Comparison of ENCODE assay signal across 22 cellular contexts in genomic region chr12:53107122-53107521, GRCh38. TPM values are rescaled to one million over a fixed set of nuclear protein-coding genes. Genes with fewer than 3 reads are reported as not detected.
A peak's percentile ranks its signal among the peaks of the same experiment; 100 is the strongest.
DNase-seq lines count a peak whose midpoint lies in the region; ATAC-seq, FAIRE-seq and TF ChIP-seq lines count a peak whose summit lies in the region.
"Had no signal": no experiment of that assay in that cellular context is flagged by ENCODE, and none has a peak within 500 bp of the region (broad histone marks: within the 10 kb centered on the region; RNA-seq: fewer than 3 reads in every experiment).

No MANE protein-coding gene starts in this region.

- DNase-seq in K562 (ENCODE audit: extremely low read depth in 1 of 4, low spot score in 3 of 4), result peak in 1 of 4 experiments; percentile 2
- DNase-seq in neural progenitor cell (ENCODE audit: low spot score), result no peak
- DNase-seq in natural killer cell, result no peak
- DNase-seq in foreskin fibroblast, result no peak
- DNase-seq in germinal center (ENCODE audit: low spot score), result no peak
- DNase-seq: Calu3; CD8-positive, alpha-beta T cell; DMS53; EL; NCI-H1417; NCI-H187; NCI-H2107; NCI-H510A; NCI-H748 treated with DMSO at 0.1 percent for 48 hours; NK-92 treated with Interleukin-12 subunit alpha and Interleukin-12 subunit beta, amount 100 ng/mL, for 24 hours; Right ventricle myocardium superior had no signal

- H3K9me3 ChIP-seq in K562 (replicated peaks; ENCODE audit: control insufficient read depth, insufficient read depth, low read depth, low read length) (no peaks in the 10 kb centered on the region), neural progenitor cell (ENCODE audit: low read depth) (no peaks in the 10 kb centered on the region)
- H3K9me3 ChIP-seq: BLaER1 treated with 17β-estradiol and CSF1 and Interleukin-3, amounts not matched to agents 10 nM and 100 nM had no signal

- H2AFZ ChIP-seq in KMS-11 (ENCODE audit: low read depth) (peak overlapping the region; percentile 2; the same call in 1 of the 2 replicates), K562 (ENCODE audit: low read depth, low read length) (peak overlapping the region; percentile 64; the same call in 1 of the 2 replicates), neural progenitor cell (replicated peaks) (peak overlapping the region; percentile 10)

- TF ChIP-seq POLR2A in K562 (conservative IDR thresholded peaks at IDR 0.05), result no peak

- WGBS in K562 (ENCODE audit: insufficient coverage, low coverage, missing lambda C conversion rate), result 29% methylated on average over 7 of the region's 7 CpGs

- peaks cover 3% of the 10 kb centered on the region for H3K9me3 Mint-ChIP-seq in neural progenitor cell
- no peaks in the 10 kb centered on the region for H3K9me3 Mint-ChIP-seq in natural killer cell
- H3K9me3 Mint-ChIP-seq: CD8-positive, alpha-beta T cell had no signal

- H3K4me3 ChIP-seq in KMS-11 (IDR thresholded peaks at IDR 0.05; ENCODE audit: insufficient read depth, low read depth, low read length), result no peak overlapping the region
- H3K4me3 ChIP-seq in K562, result no peak overlapping the region
- H3K4me3 ChIP-seq in neural progenitor cell, result no peak overlapping the region
- no peak overlapping the region for H3K4me3 ChIP-seq in foreskin fibroblast (ENCODE audit: low read depth in 1 of 2, low read length in 2 of 2)
- H3K4me3 ChIP-seq: BLaER1 treated with 17β-estradiol and CSF1 and Interleukin-3, amounts not matched to agents 10 nM and 100 nM; GM12878 had no signal

- no peak for TF ChIP-seq RAD21 in K562 (CRISPR knock-in tag; conservative IDR thresholded peaks at IDR 0.05 in 1 of 2, IDR thresholded peaks at IDR 0.05 in 1 of 2)

- FAIRE-seq in K562 (lab: Jason Lieb, UNC), result no peak
- FAIRE-seq: A204.1, GM12878, GM18507, RCC 7860 had no signal

- H3K9me1 ChIP-seq in K562 (ENCODE audit: control insufficient read depth, insufficient read depth, low read length), result no peaks in the 10 kb centered on the region

- H3K4me1 Mint-ChIP-seq in neural progenitor cell, result peaks cover 29% of the 10 kb centered on the region
- peaks cover 11 to 14% of the 10 kb centered on the region in 2 donors for H3K4me1 Mint-ChIP-seq in natural killer cell

- H4K20me1 ChIP-seq in KMS-11 (ENCODE audit: insufficient read depth) (no peaks in the 10 kb centered on the region), K562 (replicated peaks; ENCODE audit: control insufficient read depth, insufficient read depth, low read length) (no peaks in the 10 kb centered on the region), neural progenitor cell (ENCODE audit: low read depth) (no peaks in the 10 kb centered on the region)
- H4K20me1 ChIP-seq: BLaER1 treated with 17β-estradiol and CSF1 and Interleukin-3, amounts not matched to agents 10 nM and 100 nM had no signal

- CTCF ChIA-PET in K562 (lab: Yijun Ruan, JAX; ENCODE audit: low intra/inter-chr PET ratio), result no interaction called here

- H3K27ac ChIP-seq in KMS-11 (peak overlapping the region; percentile 32; the same call in 1 of the 2 replicates), K562 (ENCODE audit: extremely low read depth, low read depth, low read length) (no peak overlapping the region), neural progenitor cell (no peak overlapping the region)
- H3K27ac ChIP-seq: BLaER1 treated with 17β-estradiol and CSF1 and Interleukin-3, amounts not matched to agents 10 nM and 100 nM had no signal

- H3K4me3 Mint-ChIP-seq in neural progenitor cell (no peak overlapping the region), natural killer cell (no peak overlapping the region)
- H3K4me3 Mint-ChIP-seq: CD8-positive, alpha-beta T cell had no signal

- intact Hi-C loops in K562 (cut with micrococcal nuclease) (no loop called here), natural killer cell (cut with micrococcal nuclease) (no loop called here)

- H3K27ac Mint-ChIP-seq in neural progenitor cell (no peak overlapping the region), natural killer cell (no peak overlapping the region)
- H3K27ac Mint-ChIP-seq: CD8-positive, alpha-beta T cell had no signal

- TF ChIP-seq CTCF in KMS-11 (conservative IDR thresholded peaks at IDR 0.05; ENCODE audit: low read depth, low read length) (no peak), K562 (IDR thresholded peaks at IDR 0.05 in 2 of 3, conservative IDR thresholded peaks at IDR 0.05 in 1 of 3; ENCODE audit: insufficient read depth in 2 of 3, low read depth in 1 of 3, low read length in 3 of 3) (no peak), neural progenitor cell (IDR thresholded peaks at IDR 0.05) (no peak), natural killer cell (IDR thresholded peaks at IDR 0.05) (no peak), foreskin fibroblast (IDR thresholded peaks at IDR 0.05; ENCODE audit: low read depth, low read length) (no peak)

- H3K4me2 ChIP-seq in KMS-11 (peak overlapping the region; percentile 15; the same call in 1 of the 2 replicates), K562 (ENCODE audit: insufficient read depth, low read length) (no peak overlapping the region), neural progenitor cell (no peak overlapping the region)
- H3K4me2 ChIP-seq: BLaER1 treated with 17β-estradiol and CSF1 and Interleukin-3, amounts not matched to agents 10 nM and 100 nM had no signal

- H3K4me1 ChIP-seq in KMS-11 (ENCODE audit: low read depth, poor library complexity, severe bottlenecking), result peaks cover 41% of the 10 kb centered on the region
- H3K4me1 ChIP-seq in K562 (replicated peaks in 1 of 2; ENCODE audit: control insufficient read depth in 2 of 2, insufficient read depth in 2 of 2, low read length in 2 of 2), result peaks cover 14 to 23% of the 10 kb centered on the region in 2 experiments
- H3K4me1 ChIP-seq in neural progenitor cell, result no peaks in the 10 kb centered on the region

- H3K36me3 Mint-ChIP-seq in neural progenitor cell (no peaks in the 10 kb centered on the region), natural killer cell (no peaks in the 10 kb centered on the region)
- H3K36me3 Mint-ChIP-seq: CD8-positive, alpha-beta T cell had no signal

- no TSS peak for BruUV-seq in K562 (replicated peaks; lab: Mats Ljungman, UMichigan)

- H3K27me3 Mint-ChIP-seq in neural progenitor cell (ENCODE audit: insufficient read depth, low read depth), result no peaks in the 10 kb centered on the region
- peaks cover 0 to 7% of the 10 kb centered on the region in 2 donors for H3K27me3 Mint-ChIP-seq in natural killer cell (ENCODE audit: low read depth in 2 of 2)

- no peaks in the 10 kb centered on the region for H3K36me3 ChIP-seq in KMS-11 (ENCODE audit: insufficient read depth)
- no peaks in the 10 kb centered on the region for H3K36me3 ChIP-seq in K562 (ENCODE audit: control insufficient read depth, insufficient read depth, low read length)
- H3K36me3 ChIP-seq in neural progenitor cell, result no peaks in the 10 kb centered on the region
- H3K36me3 ChIP-seq: BLaER1 treated with 17β-estradiol and CSF1 and Interleukin-3, amounts not matched to agents 10 nM and 100 nM had no signal

- TF ChIP-seq EP300 in K562 (IDR thresholded peaks at IDR 0.05; ENCODE audit: low read length), result no peak

- no peaks in the 10 kb centered on the region for H3K79me2 ChIP-seq in KMS-11 (ENCODE audit: insufficient read depth, low read depth)
- no peaks in the 10 kb centered on the region for H3K79me2 ChIP-seq in K562 (ENCODE audit: control insufficient read depth, insufficient read depth, low read length)
- H3K79me2 ChIP-seq in neural progenitor cell (ENCODE audit: low read depth), result no peaks in the 10 kb centered on the region

- ATAC-seq in K562 (no peak), natural killer cell (no peak)
- ATAC-seq: CD8-positive, alpha-beta T cell; GM12878 had no signal

- POLR2A ChIA-PET in K562 (lab: Yijun Ruan, JAX), result interaction anchor here (0.9 kb wide), 1 partner anchor 13 kb away, joined by 3 read pairs; no protein-coding TSS in a partner anchor

- H3K9ac ChIP-seq in KMS-11 (no peak overlapping the region), K562 (ENCODE audit: insufficient read depth in 1 of 2, low read depth in 2 of 2, low read length in 2 of 2) (no peak overlapping the region), neural progenitor cell (no peak overlapping the region)
- H3K9ac ChIP-seq: BLaER1 treated with 17β-estradiol and CSF1 and Interleukin-3, amounts not matched to agents 10 nM and 100 nM had no signal

- no peaks in the 10 kb centered on the region for H3K27me3 ChIP-seq in KMS-11 (ENCODE audit: insufficient read depth, low read depth)
- H3K27me3 ChIP-seq in K562 (ENCODE audit: control insufficient read depth in 2 of 2, insufficient read depth in 2 of 2, low read length in 2 of 2), result no peaks in the 10 kb centered on the region; a peak in 1 of 5 replicates
- H3K27me3 ChIP-seq in neural progenitor cell, result no peaks in the 10 kb centered on the region
- H3K27me3 ChIP-seq: BLaER1 treated with 17β-estradiol and CSF1 and Interleukin-3, amounts not matched to agents 10 nM and 100 nM had no signal

- no peaks in the 10 kb centered on the region for H3F3A ChIP-seq in neural progenitor cell (ENCODE audit: low read depth)

- in situ Hi-C loops in K562 (cut with MboI), result no loop called here

RNA-seq across cellular contexts. Expression of gene SOAT2, which starts 3.8 kb away (rescaled TPM):
- total RNA-seq in K562 (2011; cell fraction: chromatin; rRNA removed; ENCODE audit: low replicate concordance), result not detected in 2 replicates
- not detected in 2 replicates for total RNA-seq in K562 (2011; cell fraction: nucleolus; rRNA removed)
- total RNA-seq in K562 (2011; cell fraction: nucleoplasm; rRNA removed), result 0.38 TPM in 1 of 2 replicates, not detected in the other
- total RNA-seq in K562 (2014; rRNA removed) (not detected in 2 replicates), K562 (2014; rRNA removed; fragmentation: Illumina TruSeq; extraction: Trizol) (not detected in 2 replicates), K562 (2015; rRNA removed; fragmentation: Illumina TruSeq; extraction: Trizol) (not detected in 2 replicates), K562 (2021) (not detected in 2 replicates), neural progenitor cell (ENCODE audit: low replicate concordance) (not detected in 2 replicates), natural killer cell (not detected)
- polyA plus RNA-seq in K562 (2011; rRNA removed) (not detected in 2 replicates), K562 (2014; fragmentation: Illumina TruSeq; extraction: Trizol) (not detected in 2 replicates), K562 (2014; fragmentation: Nextera tagmentation; extraction: Ambion mirVana) (not detected), K562 (2014; rRNA removed) (0.04 TPM in 1 of 2 replicates, not detected in the other)
- not detected in 2 replicates for polyA plus RNA-seq in K562 (2011; cell fraction: cytosol; rRNA removed)
- polyA plus RNA-seq in K562 (2011; cell fraction: nucleus; rRNA removed), result not detected in 2 replicates
- polyA plus RNA-seq in K562 (2012), result not detected in 2 replicates
- polyA minus RNA-seq in K562 (2011; rRNA and poly(A)+ RNA removed), result not detected in 2 replicates
- not detected in 2 replicates for polyA minus RNA-seq in K562 (2011; cell fraction: cytosol; rRNA and poly(A)+ RNA removed)
- not detected in 2 replicates for polyA minus RNA-seq in K562 (2011; cell fraction: nucleus; rRNA and poly(A)+ RNA removed)
- total RNA-seq: Calu3, Right ventricle myocardium superior had no signal

RNA-seq across cellular contexts. Expression of gene IGFBP6, which starts 9.7 kb away (rescaled TPM):
- total RNA-seq in K562 (2011; cell fraction: chromatin; rRNA removed; ENCODE audit: low replicate concordance), result 0.97 TPM in 1 of 2 replicates, not detected in the other
- total RNA-seq in K562 (2011; cell fraction: nucleolus; rRNA removed), result 0.66 and 1.8 TPM in 2 replicates
- total RNA-seq in K562 (2011; cell fraction: nucleoplasm; rRNA removed), result 0.37 TPM in 1 of 2 replicates, not detected in the other
- total RNA-seq in K562 (2014; rRNA removed) (1.2 and 1.6 TPM in 2 replicates), K562 (2014; rRNA removed; fragmentation: Illumina TruSeq; extraction: Trizol) (0.36 and 0.61 TPM in 2 replicates), K562 (2015; rRNA removed; fragmentation: Illumina TruSeq; extraction: Trizol) (0.38 and 0.76 TPM in 2 replicates), K562 (2021) (1.4 and 2.3 TPM in 2 replicates), neural progenitor cell (ENCODE audit: low replicate concordance) (2.5 and 2.6 TPM in 2 replicates), natural killer cell (under 1 TPM in 1 of 3 donors, not detected in 2; 0.61 TPM)
- polyA plus RNA-seq in K562 (2011; rRNA removed) (0.24 and 1.4 TPM in 2 replicates), K562 (2014; fragmentation: Illumina TruSeq; extraction: Trizol) (0.52 and 0.62 TPM in 2 replicates), K562 (2014; fragmentation: Nextera tagmentation; extraction: Ambion mirVana) (under 1 TPM; 0.15 to 0.23 TPM), K562 (2014; rRNA removed) (0.54 and 2.4 TPM in 2 replicates)
- polyA plus RNA-seq in K562 (2011; cell fraction: cytosol; rRNA removed), result 0.94 and 2.5 TPM in 2 replicates
- polyA plus RNA-seq in K562 (2011; cell fraction: nucleus; rRNA removed), result 0.24 and 0.47 TPM in 2 replicates
- polyA plus RNA-seq in K562 (2012), result 0.89 and 1.4 TPM in 2 replicates
- polyA minus RNA-seq in K562 (2011; rRNA and poly(A)+ RNA removed), result not detected in 2 replicates
- polyA minus RNA-seq in K562 (2011; cell fraction: cytosol; rRNA and poly(A)+ RNA removed), result 1.1 TPM in 1 of 2 replicates, not detected in the other
- polyA minus RNA-seq in K562 (2011; cell fraction: nucleus; rRNA and poly(A)+ RNA removed), result not detected in 2 replicates

RNA-seq across cellular contexts. Expression of gene SPRYD3, which starts 27.9 kb away (rescaled TPM):
- total RNA-seq in K562 (2011; cell fraction: chromatin; rRNA removed; ENCODE audit: low replicate concordance), result 10.8 and 27.6 TPM in 2 replicates
- total RNA-seq in K562 (2011; cell fraction: nucleolus; rRNA removed), result 15.0 and 17.4 TPM in 2 replicates
- total RNA-seq in K562 (2011; cell fraction: nucleoplasm; rRNA removed), result 15.6 and 18.3 TPM in 2 replicates
- total RNA-seq in K562 (2014; rRNA removed) (8.4 and 10.6 TPM in 2 replicates), K562 (2014; rRNA removed; fragmentation: Illumina TruSeq; extraction: Trizol) (4.1 and 5.1 TPM in 2 replicates), K562 (2015; rRNA removed; fragmentation: Illumina TruSeq; extraction: Trizol) (5.0 and 5.9 TPM in 2 replicates), K562 (2021) (10.8 and 13.6 TPM in 2 replicates), neural progenitor cell (ENCODE audit: low replicate concordance) (5.4 and 6.7 TPM in 2 replicates), natural killer cell (10 to 100 TPM; 32.6 to 48.0 (median 42.6) TPM)
- polyA plus RNA-seq in K562 (2011; rRNA removed) (6.2 and 7.6 TPM in 2 replicates), K562 (2014; fragmentation: Illumina TruSeq; extraction: Trizol) (10.6 and 11.4 TPM in 2 replicates), K562 (2014; fragmentation: Nextera tagmentation; extraction: Ambion mirVana) (1 to 10 TPM; 1.5 to 2.6 TPM), K562 (2014; rRNA removed) (9.1 and 11.0 TPM in 2 replicates)
- polyA plus RNA-seq in K562 (2011; cell fraction: cytosol; rRNA removed), result 8.6 and 18.4 TPM in 2 replicates
- 11.1 and 16.3 TPM in 2 replicates for polyA plus RNA-seq in K562 (2011; cell fraction: nucleus; rRNA removed)
- 11.4 and 11.7 TPM in 2 replicates for polyA plus RNA-seq in K562 (2012)
- 7.4 and 10.3 TPM in 2 replicates for polyA minus RNA-seq in K562 (2011; rRNA and poly(A)+ RNA removed)
- 6.8 and 11.6 TPM in 2 replicates for polyA minus RNA-seq in K562 (2011; cell fraction: cytosol; rRNA and poly(A)+ RNA removed)
- 6.6 and 7.5 TPM in 2 replicates for polyA minus RNA-seq in K562 (2011; cell fraction: nucleus; rRNA and poly(A)+ RNA removed)

RNA-seq across cellular contexts. Expression of gene TNS2, which starts 57.3 kb away (rescaled TPM):
- 7.1 and 23.0 TPM in 2 replicates for total RNA-seq in K562 (2011; cell fraction: chromatin; rRNA removed; ENCODE audit: low replicate concordance)
- total RNA-seq in K562 (2011; cell fraction: nucleolus; rRNA removed), result 8.0 and 14.7 TPM in 2 replicates
- 8.0 and 11.1 TPM in 2 replicates for total RNA-seq in K562 (2011; cell fraction: nucleoplasm; rRNA removed)
- total RNA-seq in K562 (2014; rRNA removed), result 1.2 and 1.3 TPM in 2 replicates
- 0.41 and 0.73 TPM in 2 replicates for total RNA-seq in K562 (2014; rRNA removed; fragmentation: Illumina TruSeq; extraction: Trizol)
- total RNA-seq in K562 (2015; rRNA removed; fragmentation: Illumina TruSeq; extraction: Trizol), result 0.65 and 0.79 TPM in 2 replicates
- total RNA-seq in K562 (2021), result 2.8 and 3.1 TPM in 2 replicates
- 1.3 and 1.7 TPM in 2 replicates for polyA plus RNA-seq in K562 (2011; rRNA removed)
- 0.91 and 1.3 TPM in 2 replicates for polyA plus RNA-seq in K562 (2011; cell fraction: cytosol; rRNA removed)
- polyA plus RNA-seq in K562 (2011; cell fraction: nucleus; rRNA removed), result 7.6 and 16.8 TPM in 2 replicates
- 1.5 and 2.8 TPM in 2 replicates for polyA plus RNA-seq in K562 (2012)
- polyA plus RNA-seq in K562 (2014; fragmentation: Illumina TruSeq; extraction: Trizol), result 1.4 and 1.6 TPM in 2 replicates
- under 1 TPM in 1 of 2 experiments, not detected in 1; 0.28 TPM for polyA plus RNA-seq in K562 (2014; fragmentation: Nextera tagmentation; extraction: Ambion mirVana)
- polyA plus RNA-seq in K562 (2014; rRNA removed), result 1.0 and 2.8 TPM in 2 replicates
- polyA minus RNA-seq in K562 (2011; rRNA and poly(A)+ RNA removed), result 2.3 and 2.9 TPM in 2 replicates
- 4.6 and 4.9 TPM in 2 replicates for polyA minus RNA-seq in K562 (2011; cell fraction: cytosol; rRNA and poly(A)+ RNA removed)
- polyA minus RNA-seq in K562 (2011; cell fraction: nucleus; rRNA and poly(A)+ RNA removed), result 9.4 and 13.6 TPM in 2 replicates
- total RNA-seq in neural progenitor cell (ENCODE audit: low replicate concordance), result 0.24 and 0.28 TPM in 2 replicates
- 1 to 10 TPM in 2 of 3 donors, under 1 TPM in 1; 0.95 to 1.8 (median 1.0) TPM for total RNA-seq in natural killer cell

Comparison
In these comparisons a context has a peak if more than half of its experiments do, and no peak if none do; other contexts are left out.
1. H2AFZ ChIP-seq: peak in every context shown above with its lines; median percentile 64 in K562; 10 in neural progenitor cell; 2 in KMS-11.